16 cellular contexts compared by ENCODE assay signal in the genomic region with DNA sequence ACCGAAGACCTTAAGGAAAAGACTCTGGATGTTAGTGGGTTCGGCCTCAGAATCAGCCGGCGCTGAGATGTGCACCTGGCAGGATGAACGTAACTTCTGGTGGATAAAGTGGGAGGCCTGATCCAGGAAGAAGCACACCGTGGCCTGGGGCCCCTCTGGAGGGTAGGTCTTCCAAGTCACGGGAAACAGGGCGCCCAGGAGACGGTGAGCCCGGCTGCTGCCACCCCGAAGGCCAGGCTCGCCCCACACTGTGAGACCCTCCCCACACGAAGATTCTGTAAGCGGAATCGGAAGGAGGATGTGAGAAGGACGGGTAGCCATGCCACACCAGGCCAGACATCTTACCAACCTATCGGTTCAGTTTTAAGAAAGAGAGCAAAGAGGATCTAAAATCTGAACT.
"Had no signal": no experiment of that assay in that cellular context is flagged by ENCODE, and none has a peak within 500 bp of the region (broad histone marks: within the 10 kb centered on the region; RNA-seq: fewer than 3 reads in every experiment).

No MANE protein-coding gene starts in this region.

- H3K4me1 Mint-ChIP-seq: endodermal cell had no signal

- H3K27me3 Mint-ChIP-seq: activated naive CD8-positive, alpha-beta T cell treated with anti-CD3 and anti-CD28 coated beads for 36 hours had no signal

- ATAC-seq: left lobe of liver, natural killer cell had no signal

- H3K9me3 ChIP-seq: upper lobe of left lung had no signal

- H3K4me3 ChIP-seq: coronary artery, lung, upper lobe of left lung had no signal

- H3K9me3 Mint-ChIP-seq: activated naive CD8-positive, alpha-beta T cell treated with anti-CD3 and anti-CD28 coated beads for 36 hours; natural killer cell had no signal

- DNase-seq: activated CD4-positive, alpha-beta T cell treated with anti-CD3 and anti-CD28 coated beads, Interleukin-2, amount 50 U/mL, for 4 hours; activated CD8-positive, alpha-beta memory T cell treated with anti-CD3 and anti-CD28 coated beads for 24 hours; activated naive CD4-positive, alpha-beta T cell treated with Interleukin-2 at 50 U/mL for 16 hours; activated naive CD8-positive, alpha-beta T cell treated with anti-CD3 and anti-CD28 coated beads for 36 hours; activated T-cell treated with anti-CD3 and anti-CD28 coated beads, Interleukin-2, amount 50 U/mL, for 48 hours; cerebellar nuclear complex; endodermal cell; kidney; natural killer cell; stimulated activated CD4-positive, alpha-beta T cell treated with anti-CD3 and anti-CD28 coated beads, Interleukin-4, amount 100 ng/mL, for 1 hour; T-helper 1 cell; upper lobe of left lung had no signal

- H3K4me3 Mint-ChIP-seq: activated naive CD8-positive, alpha-beta T cell treated with anti-CD3 and anti-CD28 coated beads for 36 hours; endodermal cell; natural killer cell had no signal

- H3K36me3 Mint-ChIP-seq: activated naive CD8-positive, alpha-beta T cell treated with anti-CD3 and anti-CD28 coated beads for 36 hours; natural killer cell had no signal

- H3K27ac Mint-ChIP-seq: activated naive CD8-positive, alpha-beta T cell treated with anti-CD3 and anti-CD28 coated beads for 36 hours; endodermal cell; natural killer cell had no signal

- H3K36me3 ChIP-seq: upper lobe of left lung had no signal

- H3K27ac ChIP-seq: coronary artery, epithelial cell of prostate, upper lobe of left lung had no signal
